9 cellular contexts compared by ENCODE assay signal in genomic region chr19:56837892-56838679, GRCh38. TPM values are rescaled to one million over a fixed set of nuclear protein-coding genes. Genes with fewer than 3 reads are reported as not detected.
DNase-seq lines count a peak whose midpoint lies in the region; ATAC-seq and TF ChIP-seq lines count a peak whose summit lies in the region.
"Had no signal": no experiment of that assay in that cellular context is flagged by ENCODE, and none has a peak within 500 bp of the region (broad histone marks: within the 10 kb centered on the region; RNA-seq: fewer than 3 reads in every experiment).

No MANE protein-coding gene starts in this region.

- BruUV-seq in IMR-90 (replicated peaks; lab: Mats Ljungman, UMichigan), result no TSS peak

- no peak overlapping the region for H3K56ac ChIP-seq in IMR-90 (ENCODE audit: extremely low read depth, insufficient read depth, low read length)

- peaks cover 3 to 65% (median 24%) of the 10 kb centered on the region in 5 experiments for H3K9me3 Mint-ChIP-seq in brain

- no peak overlapping the region for H2BK120ac ChIP-seq in IMR-90 (ENCODE audit: low read depth, low read length)

- H3K4me1 ChIP-seq in IMR-90 (ENCODE audit: control insufficient read depth, insufficient read depth, low read length) (no peaks in the 10 kb centered on the region), subcutaneous abdominal adipose tissue (ENCODE audit: control insufficient read depth in 5 of 5, insufficient read depth in 5 of 5, low read length in 5 of 5) (peaks cover 0 to 26% (median 24%) of the 10 kb centered on the region in 5 donors)

- intact Hi-C loops in IMR-90 (cut with micrococcal nuclease) (no loop called here), left colon (cut with DNase I, micrococcal nuclease) (no loop called here)

- no peak overlapping the region for H2BK20ac ChIP-seq in IMR-90 (ENCODE audit: low read depth, low read length)

- H4K5ac ChIP-seq in IMR-90 (ENCODE audit: low read depth, low read length), result no peak overlapping the region

- H2BK15ac ChIP-seq in IMR-90 (ENCODE audit: low read depth, low read length), result no peak overlapping the region

- no peak for TF ChIP-seq RAD21 in IMR-90 (IDR thresholded peaks at IDR 0.05; ENCODE audit: low read length)

- H2BK5ac ChIP-seq in IMR-90 (ENCODE audit: low read depth, low read length, poor library complexity, severe bottlenecking), result no peak overlapping the region

- no peak overlapping the region for H3K18ac ChIP-seq in IMR-90 (ENCODE audit: low read depth, low read length)

- H3K23ac ChIP-seq in IMR-90 (ENCODE audit: low read depth, low read length), result no peak overlapping the region

- H3K79me1 ChIP-seq in IMR-90 (ENCODE audit: low read depth in 1 of 2, low read length in 2 of 2), result no peaks in the 10 kb centered on the region

- in situ Hi-C loops in IMR-90 (cut with MboI; ENCODE audit: low sequenced_read_pairs), result no loop called here

- no peak for DNase-seq in IMR-90
- peak; percentile 9 to 33 for DNase-seq in left colon
- DNase-seq in GM19240 (ENCODE audit: insufficient read length, low spot score), result no peak
- no peak for DNase-seq in cortex of kidney (lab: John Stamatoyannopoulos, UW)
- DNase-seq in HCEC 1CT, result no peak
- DNase-seq in HuH-7 (ENCODE audit: low spot score), result no peak

- H3K4me2 ChIP-seq in IMR-90 (ENCODE audit: low read depth, low read length), result no peak overlapping the region

- H2AK5ac ChIP-seq in IMR-90 (ENCODE audit: low read depth, low read length), result no peak overlapping the region

- peak overlapping the region in 3 of 5 experiments; percentile 86 to 92 (median 90) for H3K4me3 Mint-ChIP-seq in brain

- 35% methylated on average over 6 of the region's 33 CpGs; no CpG with 5 or more reads in 1 of the 2 experiments for WGBS in IMR-90 (ENCODE audit: extremely low coverage in 2 of 2, insufficient read length in 1 of 2), 2 experiments

- H3K14ac ChIP-seq in IMR-90 (replicated peaks; ENCODE audit: low read depth, low read length), result no peak overlapping the region

- dilution Hi-C loops in IMR-90 (cut with HindIII; ENCODE audit: low sequenced_read_pairs, unreplicated experiment), result no loop called here

- no peak for ATAC-seq in IMR-90 (ENCODE audit: low read depth)
- ATAC-seq in left colon, result no peak

- CTCF ChIA-PET in IMR-90 (lab: Yijun Ruan, JAX), result no interaction called here

- no peak overlapping the region for H3K4me3 ChIP-seq in IMR-90 (ENCODE audit: insufficient read depth, low read depth, low read length)
- peak overlapping the region; percentile 68 to 80 (median 71) for H3K4me3 ChIP-seq in subcutaneous abdominal adipose tissue (ENCODE audit: low read depth in 1 of 5, low read length in 5 of 5)
- H3K4me3 ChIP-seq: SK-N-MC had no signal

- no peaks in the 10 kb centered on the region for H3K36me3 ChIP-seq in IMR-90 (ENCODE audit: control insufficient read depth, insufficient read depth, low read length)
- no peaks in the 10 kb centered on the region for H3K36me3 ChIP-seq in subcutaneous abdominal adipose tissue (ENCODE audit: control insufficient read depth in 5 of 5, insufficient read depth in 5 of 5, low read length in 5 of 5)

- peak overlapping the region; percentile 24 for H2AK9ac ChIP-seq in IMR-90 (replicated peaks; ENCODE audit: low read depth, low read length, poor library complexity)

- H4K8ac ChIP-seq in IMR-90 (ENCODE audit: low read depth in 2 of 2, low read length in 2 of 2), result no peak overlapping the region

- peaks cover 30% of the 10 kb centered on the region for H3K4me1 Mint-ChIP-seq in brain

- peak overlapping the region in 3 of 5 experiments; percentile 71 to 99 (median 94) for H3K27ac Mint-ChIP-seq in brain

- H3K9me1 ChIP-seq in IMR-90 (ENCODE audit: insufficient read depth, low read length), result no peaks in the 10 kb centered on the region

- TF ChIP-seq POLR2A in IMR-90 (IDR thresholded peaks at IDR 0.05; ENCODE audit: low read depth, low read length), result no peak

- POLR2A ChIA-PET in IMR-90 (lab: Charles Lee; ENCODE audit: unreplicated experiment), result no interaction called here

- no peak overlapping the region for H3K4ac ChIP-seq in IMR-90 (ENCODE audit: low read depth, low read length)

- peaks cover 27% of the 10 kb centered on the region for H3K36me3 Mint-ChIP-seq in brain

- H3K27me3 ChIP-seq in IMR-90 (ENCODE audit: control insufficient read depth, insufficient read depth, low read length), result no peaks in the 10 kb centered on the region
- no peaks in the 10 kb centered on the region for H3K27me3 ChIP-seq in subcutaneous abdominal adipose tissue (ENCODE audit: control insufficient read depth in 5 of 5, insufficient read depth in 4 of 5, low read length in 5 of 5)

- peak overlapping the region; percentile 43 for H2AFZ ChIP-seq in IMR-90 (replicated peaks; ENCODE audit: low read length, poor library complexity)

- H3K27ac ChIP-seq in IMR-90 (ENCODE audit: insufficient read depth, low read length), result no peak overlapping the region
- peak overlapping the region; percentile 41 for H3K27ac ChIP-seq in subcutaneous abdominal adipose tissue (ENCODE audit: low read depth, low read length)
- H3K27ac ChIP-seq: SK-N-MC had no signal

- H3K9me3 ChIP-seq in IMR-90 (ENCODE audit: control insufficient read depth, insufficient read depth, low read length) (peaks cover 51% of the 10 kb centered on the region), subcutaneous abdominal adipose tissue (ENCODE audit: control insufficient read depth in 5 of 5, low read length in 5 of 5) (peaks cover 0 to 17% (median 3%) of the 10 kb centered on the region in 5 donors)

- H3K27me3 Mint-ChIP-seq in brain, result peaks cover 13% of the 10 kb centered on the region

- H4K91ac ChIP-seq in IMR-90 (ENCODE audit: insufficient read depth, low read depth, low read length), result no peak overlapping the region

- TF ChIP-seq CTCF in IMR-90 (conservative IDR thresholded peaks at IDR 0.05; ENCODE audit: low read depth, low read length) (no peak), brain (conservative IDR thresholded peaks at IDR 0.05) (peak; percentile 57 to 71)

- H3K9ac ChIP-seq in IMR-90 (ENCODE audit: low read depth, low read length), result no peak overlapping the region
- peak overlapping the region in 3 of 5 donors; percentile 13 to 39 (median 26) for H3K9ac ChIP-seq in subcutaneous abdominal adipose tissue (ENCODE audit: low read length in 5 of 5)

- no peaks in the 10 kb centered on the region for H4K20me1 ChIP-seq in IMR-90 (ENCODE audit: insufficient read depth, low read length)

TF ChIP-seq in IMR-90, 13 proteins besides CTCF, POLR2A, EP300 and RAD21:
- TF ChIP-seq MAZ (IDR thresholded peaks at IDR 0.05; ENCODE audit: borderline replicate concordance, low read depth, low read length) (no peak), CHD1 (IDR thresholded peaks at IDR 0.05; ENCODE audit: low read depth, low read length) (no peak), ELK1 (IDR thresholded peaks at IDR 0.05; ENCODE audit: borderline replicate concordance, low read depth, low read length) (no peak), BHLHE40 (IDR thresholded peaks at IDR 0.05; ENCODE audit: low read depth, low read length) (no peak), SMC3 (IDR thresholded peaks at IDR 0.05; ENCODE audit: low read depth, low read length) (no peak), MAFK (IDR thresholded peaks at IDR 0.05; ENCODE audit: low read depth, low read length) (no peak), USF2 (IDR thresholded peaks at IDR 0.05; ENCODE audit: low read depth, low read length) (no peak), MXI1 (IDR thresholded peaks at IDR 0.05; ENCODE audit: borderline replicate concordance, low read depth, low read length) (no peak)
TF ChIP-seq in IMR-90: peak in this region for 0.

RNA-seq across cellular contexts. Expression of gene PEG3, which starts 2.4 kb away (rescaled TPM):
- total RNA-seq in IMR-90 (2012; rRNA removed) (not detected in 2 replicates), left colon (1 to 10 TPM in 1 of 2 donors, under 1 TPM in 1; 0.92 to 2.6 TPM)
- polyA plus RNA-seq in IMR-90 (2012; rRNA removed) (not detected in 2 replicates), brain (ENCODE audit: insufficient read depth, low read depth, low replicate concordance) (5.4 TPM)
- polyA plus RNA-seq in IMR-90 (2012; cell fraction: cytosol; rRNA removed), result not detected in 2 replicates
- polyA plus RNA-seq in IMR-90 (2012; cell fraction: nucleus; rRNA removed; ENCODE audit: low replicate concordance), result 0.01 TPM in 1 of 2 replicates, not detected in the other

RNA-seq across cellular contexts. Expression of gene ZIM2, which starts 2.4 kb away (rescaled TPM):
- not detected in 2 replicates for total RNA-seq in IMR-90 (2012; rRNA removed)
- not detected in 2 replicates for polyA plus RNA-seq in IMR-90 (2012; rRNA removed)
- polyA plus RNA-seq in IMR-90 (2012; cell fraction: cytosol; rRNA removed), result not detected in 2 replicates
- polyA plus RNA-seq in IMR-90 (2012; cell fraction: nucleus; rRNA removed; ENCODE audit: low replicate concordance), result not detected in 2 replicates
- polyA plus RNA-seq in brain (ENCODE audit: insufficient read depth, low read depth, low replicate concordance), result not detected
- total RNA-seq in left colon, result under 1 TPM in 1 of 2 donors, not detected in 1; 0.14 TPM

Comparison
In these comparisons a context has a peak if more than half of its experiments do, and no peak if none do; other contexts are left out.
1. DNase-seq: peak in left colon (2 of 2); none in IMR-90 (single experiment), GM19240 (single experiment), cortex of kidney (single experiment), HCEC 1CT (single experiment) and HuH-7 (single experiment).